Comparison of ENCODE assay signal across 13 cellular contexts in genomic region chr17:79406316-79406715, GRCh38.
"Had no signal": no experiment of that assay in that cellular context is flagged by ENCODE, and none has a peak within 500 bp of the region (broad histone marks: within the 10 kb centered on the region; RNA-seq: fewer than 3 reads in every experiment).

No MANE protein-coding gene starts in this region.

- H3K27ac ChIP-seq: neural progenitor cell, parathyroid adenoma, spleen had no signal

- DNase-seq: activated CD4-positive, alpha-beta memory T cell treated with anti-CD3 and anti-CD28 coated beads for 36 hours; activated CD4-positive, alpha-beta T cell treated with anti-CD3 and anti-CD28 coated beads for 1 hour; activated CD8-positive, alpha-beta memory T cell treated with anti-CD3 and anti-CD28 coated beads, Interleukin-2, amount 10 ng/mL, durations not matched to agents 7 days and 5 days; activated naive CD4-positive, alpha-beta T cell treated with anti-CD3 and anti-CD28 coated beads, Interleukin-2, amount 50 U/mL, for 16 hours; activated T-cell treated with anti-CD3 and anti-CD28 coated beads, Interleukin-2, amount 50 U/mL, for 1 hour; dorsolateral prefrontal cortex; hippocampal formation; naive B cell; sigmoid colon; spleen had no signal

- ATAC-seq: activated CD8-positive, alpha-beta memory T cell treated with anti-CD3 and anti-CD28 coated beads, Interleukin-2, amount 10 ng/mL, durations not matched to agents 7 days and 5 days; left lobe of liver had no signal

- H3K27me3 ChIP-seq: sigmoid colon had no signal

- H3K9ac ChIP-seq: neural progenitor cell, parathyroid adenoma had no signal

- H3K4me3 ChIP-seq: dorsolateral prefrontal cortex, neural progenitor cell, sigmoid colon, spleen had no signal

- H3K36me3 ChIP-seq: neural progenitor cell, spleen had no signal

- H3K9me3 ChIP-seq: sigmoid colon, spleen had no signal

- H3K4me2 ChIP-seq: neural progenitor cell had no signal
